2 cellular contexts compared by ENCODE assay signal in genomic region chr3:63863150-63864007, GRCh38.
TF ChIP-seq lines count a peak whose summit lies in the region.

Gene ATXN7, plus strand, starts transcription at chr3:63863867. Its CDS starts 48,732 bp downstream, at chr3:63912599.
Gene THOC7, minus strand, starts transcription at chr3:63863805. Its CDS starts 15 bp downstream, at chr3:63863790.

TF ChIP-seq in HCT116, 20 proteins besides CTCF, POLR2A, EP300 and RAD21:
- TF ChIP-seq SIN3A (IDR thresholded peaks at IDR 0.05; ENCODE audit: low read depth) (0 out of 2 replicates have a peak, but pooled peaks have one; percentile 4), ZFX (IDR thresholded peaks at IDR 0.05) (peak; percentile 94), EGR1 (IDR thresholded peaks at IDR 0.05; ENCODE audit: low read depth) (no peak), SP1 (IDR thresholded peaks at IDR 0.05; ENCODE audit: low read depth) (no peak), ZBTB33 (IDR thresholded peaks at IDR 0.05; ENCODE audit: extremely low read depth, insufficient replicate concordance, low read length) (no peak), POLR2AphosphoS5 (IDR thresholded peaks at IDR 0.05; ENCODE audit: low read depth, low read length) (peak; percentile 48), SRF (IDR thresholded peaks at IDR 0.05; ENCODE audit: low read depth) (no peak), CEBPB (IDR thresholded peaks at IDR 0.05; ENCODE audit: low read depth) (no peak), ATF3 (IDR thresholded peaks at IDR 0.05) (no peak), MAX (IDR thresholded peaks at IDR 0.05) (peak; percentile 25; the same call in 1 of the 2 replicates), REST (IDR thresholded peaks at IDR 0.05; ENCODE audit: low read depth) (no peak), ELF1 (IDR thresholded peaks at IDR 0.05; ENCODE audit: borderline replicate concordance, low read depth) (no peak)

TF ChIP-seq in HepG2, 621 proteins besides CTCF, POLR2A, EP300 and RAD21 (continues in another document):
- TF ChIP-seq ATF6 (CRISPR knock-in tag; conservative IDR thresholded peaks at IDR 0.05) (0 out of 2 replicates have a peak, but pooled peaks have one; percentile 58), KLF12 (CRISPR knock-in tag; IDR thresholded peaks at IDR 0.05; ENCODE audit: borderline replicate concordance) (0 out of 2 replicates have a peak, but pooled peaks have one; percentile 50), FOXO1 (CRISPR knock-in tag; IDR thresholded peaks at IDR 0.05) (peak; percentile 4; the same call in 1 of the 2 replicates), ZNF674 (CRISPR knock-in tag; IDR thresholded peaks at IDR 0.05; ENCODE audit: low read depth) (0 out of 2 replicates have a peak, but pooled peaks have one; percentile 23), ZNF101 (CRISPR knock-in tag; IDR thresholded peaks at IDR 0.05; ENCODE audit: borderline replicate concordance, low read depth) (0 out of 2 replicates have a peak, but pooled peaks have one; percentile 65), CEBPG (CRISPR knock-in tag; IDR thresholded peaks at IDR 0.05) (no peak), ZNF143 (CRISPR knock-in tag; IDR thresholded peaks at IDR 0.05) (peak; percentile 63), ZMAT3 (CRISPR knock-in tag; conservative IDR thresholded peaks at IDR 0.05) (no peak), ZNF782 (CRISPR knock-in tag; IDR thresholded peaks at IDR 0.05; ENCODE audit: borderline replicate concordance) (0 out of 2 replicates have a peak, but pooled peaks have one; percentile 91), ZNF256 (CRISPR knock-in tag; conservative IDR thresholded peaks at IDR 0.05) (no peak), PPARG (CRISPR knock-in tag; conservative IDR thresholded peaks at IDR 0.05) (no peak), ZNF883 (CRISPR knock-in tag; IDR thresholded peaks at IDR 0.05; ENCODE audit: not compliant biosample characterization) (peak; percentile 26), ZFX (CRISPR knock-in tag; IDR thresholded peaks at IDR 0.05; ENCODE audit: low read depth) (peak; percentile 88), CCAR2 (optimal IDR thresholded peaks at IDR 0.05; ENCODE audit: low read depth, low read length) (no peak), ZNF691 (CRISPR knock-in tag; IDR thresholded peaks at IDR 0.05; ENCODE audit: borderline replicate concordance, low read depth) (peak; percentile 83; the same call in 1 of the 2 replicates), ZZZ3 (CRISPR knock-in tag; IDR thresholded peaks at IDR 0.05; ENCODE audit: borderline replicate concordance) (peak; percentile 66; the same call in 1 of the 2 replicates), HNF1B (CRISPR knock-in tag; IDR thresholded peaks at IDR 0.05) (no peak), KIAA2018 (CRISPR knock-in tag; IDR thresholded peaks at IDR 0.05; ENCODE audit: borderline replicate concordance) (no peak), CBX1 (IDR thresholded peaks at IDR 0.05; ENCODE audit: low read depth) (no peak), AHDC1 (CRISPR knock-in tag; IDR thresholded peaks at IDR 0.05; ENCODE audit: borderline replicate concordance) (no peak), TEAD2 (CRISPR knock-in tag; IDR thresholded peaks at IDR 0.05) (no peak), U2AF2 (IDR thresholded peaks at IDR 0.05; ENCODE audit: low read depth, low read length) (no peak), NR3C1 (CRISPR knock-in tag; IDR thresholded peaks at IDR 0.05) (0 out of 2 replicates have a peak, but pooled peaks have one; percentile 55), XBP1 (CRISPR knock-in tag; IDR thresholded peaks at IDR 0.05) (no peak), MLXIP (CRISPR knock-in tag; IDR thresholded peaks at IDR 0.05; ENCODE audit: borderline replicate concordance) (peak; percentile 52; the same call in 1 of the 2 replicates), ZNF496 (CRISPR knock-in tag; IDR thresholded peaks at IDR 0.05; ENCODE audit: insufficient replicate concordance) (no peak)
